22 cellular contexts compared by ENCODE assay signal in genomic region chr7:1817061-1817712, GRCh38.
DNase-seq lines count a peak whose midpoint lies in the region; ATAC-seq, FAIRE-seq and TF ChIP-seq lines count a peak whose summit lies in the region.
"Had no signal": no experiment of that assay in that cellular context is flagged by ENCODE, and none has a peak within 500 bp of the region (broad histone marks: within the 10 kb centered on the region; RNA-seq: fewer than 3 reads in every experiment).

No MANE protein-coding gene starts in this region.

- H3K9ac ChIP-seq in DND-41 (ENCODE audit: low read depth, low read length) (no peak overlapping the region), OCI-LY3 (ENCODE audit: low read length) (no peak overlapping the region)
- H3K9ac ChIP-seq: SK-N-SH had no signal

- H3K9me3 ChIP-seq in DND-41 (ENCODE audit: insufficient read depth, low read length, severe bottlenecking) (no peaks in the 10 kb centered on the region), OCI-LY3 (ENCODE audit: insufficient read depth, low read length) (no peaks in the 10 kb centered on the region), spleen (no peaks in the 10 kb centered on the region)
- H3K9me3 ChIP-seq: ascending aorta, psoas muscle, SK-N-SH, suprapubic skin had no signal

- ATAC-seq in DND-41 (ENCODE audit: insufficient read depth, low read depth) (no peak), GM19328 (IDR thresholded peaks at IDR 0.05; ENCODE audit: unreplicated experiment) (no peak), GM18519 (IDR thresholded peaks at IDR 0.05; ENCODE audit: low FRiP score, unreplicated experiment) (no peak)
- ATAC-seq: activated CD4-positive, alpha-beta T cell treated with anti-CD3 and anti-CD28 coated beads for 36 hours; activated naive CD4-positive, alpha-beta T cell treated with anti-CD3 and anti-CD28 coated beads, Interleukin-2, amount 50 U/mL, for 72 hours; T-helper 17 cell had no signal

- H3K27me3 ChIP-seq in DND-41 (ENCODE audit: insufficient read depth, low read length, poor library complexity): no peaks in the 10 kb centered on the region
- no peaks in the 10 kb centered on the region for H3K27me3 ChIP-seq in OCI-LY3 (ENCODE audit: low read depth, low read length)
- H3K27me3 ChIP-seq in spleen (replicated peaks in 1 of 7): no peaks in the 10 kb centered on the region
- H3K27me3 ChIP-seq: ascending aorta, suprapubic skin had no signal

- TF ChIP-seq POLR2A in lower leg skin (IDR thresholded peaks at IDR 0.05) (no peak), spleen (IDR thresholded peaks at IDR 0.05) (no peak)

- peak; percentile 2 for DNase-seq in DND-41
- peak; percentile 10 to 70 for DNase-seq in lower leg skin (ENCODE audit: low spot score in 2 of 2)
- DNase-seq in spleen: peak; percentile 63
- no peak for DNase-seq in RCC 7860 (ENCODE audit: low spot score)
- DNase-seq: activated CD4-positive, alpha-beta T cell treated with anti-CD3 and anti-CD28 coated beads for 36 hours; caudate nucleus; CD4-positive, CD25-positive, alpha-beta regulatory T cell; Karpas-422; NCI-H1694 treated with DMSO at 0.1 percent for 48 hours; SK-N-SH; stimulated activated CD4-positive, alpha-beta T cell treated with anti-CD3 and anti-CD28 coated beads, Interleukin-2, amount 100 ng/mL, for 24 hours; T-helper 17 cell had no signal

- WGBS in lower leg skin, 2 donors: 92 to 95% methylated on average over 56 to 57 of the region's 57 CpGs
- 95 to 97% (median 96%) methylated on average over 28 to 57 of the region's 57 CpGs for WGBS in spleen, 5 donors

- H3K4me3 ChIP-seq in DND-41 (ENCODE audit: low read depth in 1 of 2, low read length in 2 of 2): no peak overlapping the region
- H3K4me3 ChIP-seq in OCI-LY3 (ENCODE audit: low read length): no peak overlapping the region
- H3K4me3 ChIP-seq in lower leg skin (ENCODE audit: low read depth, poor library complexity, severe bottlenecking): no peak overlapping the region
- H3K4me3 ChIP-seq in spleen: no peak overlapping the region
- H3K4me3 ChIP-seq: ascending aorta, GM23338, psoas muscle, skin epidermis, suprapubic skin had no signal

- H3K4me2 ChIP-seq in DND-41 (ENCODE audit: insufficient read depth, low read length) (no peak overlapping the region), OCI-LY3 (ENCODE audit: low read length) (peak overlapping the region; percentile 66)
- H3K4me2 ChIP-seq: GM23338, SK-N-SH had no signal

- no peak overlapping the region; the same call in 1 of the 2 replicates for H3K27ac ChIP-seq in DND-41 (ENCODE audit: low read length)
- peak overlapping the region; percentile 82 for H3K27ac ChIP-seq in OCI-LY3 (ENCODE audit: low read length)
- peak overlapping the region in 1 of 8 donors; percentile 36 for H3K27ac ChIP-seq in spleen
- H3K27ac ChIP-seq: ascending aorta, psoas muscle, suprapubic skin had no signal

- H2AFZ ChIP-seq in DND-41 (ENCODE audit: low read depth, low read length) (no peak overlapping the region), OCI-LY3 (ENCODE audit: low read depth, low read length) (no peak overlapping the region)
- H2AFZ ChIP-seq: GM23338 had no signal

- peaks cover 15% of the 10 kb centered on the region for H4K20me1 ChIP-seq in DND-41 (ENCODE audit: insufficient read depth, low read length)
- no peaks in the 10 kb centered on the region for H4K20me1 ChIP-seq in OCI-LY3 (ENCODE audit: insufficient read depth, low read length)

- no peak for TF ChIP-seq CTCF in DND-41 (IDR thresholded peaks at IDR 0.05; ENCODE audit: borderline replicate concordance, extremely low read depth, low read length, poor library complexity, severe bottlenecking)
- no peak for TF ChIP-seq CTCF in OCI-LY3 (IDR thresholded peaks at IDR 0.05; ENCODE audit: low read depth, low read length)
- TF ChIP-seq CTCF in lower leg skin (IDR thresholded peaks at IDR 0.05): no peak
- TF ChIP-seq CTCF in spleen (IDR thresholded peaks at IDR 0.05 in 8 of 11, conservative IDR thresholded peaks at IDR 0.05 in 3 of 11): no peak

- intact Hi-C loops in lower leg skin (cut with DNase I; ENCODE audit: low total_unique reads): no loop called here
- intact Hi-C loops in spleen (cut with DNase I; ENCODE audit: low total_unique reads): no loop called here

- H3K36me3 ChIP-seq in DND-41 (ENCODE audit: insufficient read depth, low read length): peaks cover 16% of the 10 kb centered on the region
- no peaks in the 10 kb centered on the region for H3K36me3 ChIP-seq in OCI-LY3 (replicated peaks; ENCODE audit: low read depth, low read length)
- H3K36me3 ChIP-seq in spleen: peaks cover 0 to 27% (median 16%) of the 10 kb centered on the region in 6 donors
- H3K36me3 ChIP-seq: ascending aorta, suprapubic skin had no signal

- H3K4me1 ChIP-seq in DND-41 (ENCODE audit: insufficient read depth, low read length) (peaks cover 23% of the 10 kb centered on the region), OCI-LY3 (ENCODE audit: low read length) (peaks cover 28% of the 10 kb centered on the region), spleen (peaks cover 0 to 44% (median 9%) of the 10 kb centered on the region in 6 donors)

- no peak for FAIRE-seq in RCC 7860 (lab: Jason Lieb, UNC)
- FAIRE-seq: keratinocyte had no signal

- peaks cover 12% of the 10 kb centered on the region for H3K79me2 ChIP-seq in DND-41 (ENCODE audit: insufficient read depth, low read length)
- H3K79me2 ChIP-seq in OCI-LY3 (ENCODE audit: low read length): no peaks in the 10 kb centered on the region
